Comparison of ENCODE assay signal across 1 cellular context in genomic region chr15:82122754-82123400, GRCh38.
TF ChIP-seq lines count a peak whose summit lies in the region.

No MANE protein-coding gene starts in this region.

TF ChIP-seq in HEK293, 187 proteins besides CTCF, POLR2A, EP300 and RAD21 (continued from another document):
- TF ChIP-seq, protein P1, sequence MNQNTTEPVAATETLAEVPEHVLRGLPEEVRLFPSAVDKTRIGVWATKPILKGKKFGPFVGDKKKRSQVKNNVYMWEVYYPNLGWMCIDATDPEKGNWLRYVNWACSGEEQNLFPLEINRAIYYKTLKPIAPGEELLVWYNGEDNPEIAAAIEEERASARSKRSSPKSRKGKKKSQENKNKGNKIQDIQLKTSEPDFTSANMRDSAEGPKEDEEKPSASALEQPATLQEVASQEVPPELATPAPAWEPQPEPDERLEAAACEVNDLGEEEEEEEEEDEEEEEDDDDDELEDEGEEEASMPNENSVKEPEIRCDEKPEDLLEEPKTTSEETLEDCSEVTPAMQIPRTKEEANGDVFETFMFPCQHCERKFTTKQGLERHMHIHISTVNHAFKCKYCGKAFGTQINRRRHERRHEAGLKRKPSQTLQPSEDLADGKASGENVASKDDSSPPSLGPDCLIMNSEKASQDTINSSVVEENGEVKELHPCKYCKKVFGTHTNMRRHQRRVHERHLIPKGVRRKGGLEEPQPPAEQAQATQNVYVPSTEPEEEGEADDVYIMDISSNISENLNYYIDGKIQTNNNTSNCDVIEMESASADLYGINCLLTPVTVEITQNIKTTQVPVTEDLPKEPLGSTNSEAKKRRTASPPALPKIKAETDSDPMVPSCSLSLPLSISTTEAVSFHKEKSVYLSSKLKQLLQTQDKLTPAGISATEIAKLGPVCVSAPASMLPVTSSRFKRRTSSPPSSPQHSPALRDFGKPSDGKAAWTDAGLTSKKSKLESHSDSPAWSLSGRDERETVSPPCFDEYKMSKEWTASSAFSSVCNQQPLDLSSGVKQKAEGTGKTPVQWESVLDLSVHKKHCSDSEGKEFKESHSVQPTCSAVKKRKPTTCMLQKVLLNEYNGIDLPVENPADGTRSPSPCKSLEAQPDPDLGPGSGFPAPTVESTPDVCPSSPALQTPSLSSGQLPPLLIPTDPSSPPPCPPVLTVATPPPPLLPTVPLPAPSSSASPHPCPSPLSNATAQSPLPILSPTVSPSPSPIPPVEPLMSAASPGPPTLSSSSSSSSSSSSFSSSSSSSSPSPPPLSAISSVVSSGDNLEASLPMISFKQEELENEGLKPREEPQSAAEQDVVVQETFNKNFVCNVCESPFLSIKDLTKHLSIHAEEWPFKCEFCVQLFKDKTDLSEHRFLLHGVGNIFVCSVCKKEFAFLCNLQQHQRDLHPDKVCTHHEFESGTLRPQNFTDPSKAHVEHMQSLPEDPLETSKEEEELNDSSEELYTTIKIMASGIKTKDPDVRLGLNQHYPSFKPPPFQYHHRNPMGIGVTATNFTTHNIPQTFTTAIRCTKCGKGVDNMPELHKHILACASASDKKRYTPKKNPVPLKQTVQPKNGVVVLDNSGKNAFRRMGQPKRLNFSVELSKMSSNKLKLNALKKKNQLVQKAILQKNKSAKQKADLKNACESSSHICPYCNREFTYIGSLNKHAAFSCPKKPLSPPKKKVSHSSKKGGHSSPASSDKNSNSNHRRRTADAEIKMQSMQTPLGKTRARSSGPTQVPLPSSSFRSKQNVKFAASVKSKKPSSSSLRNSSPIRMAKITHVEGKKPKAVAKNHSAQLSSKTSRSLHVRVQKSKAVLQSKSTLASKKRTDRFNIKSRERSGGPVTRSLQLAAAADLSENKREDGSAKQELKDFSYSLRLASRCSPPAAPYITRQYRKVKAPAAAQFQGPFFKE (tag by site-specific recombination; IDR thresholded peaks at IDR 0.05; ENCODE audit: borderline replicate concordance), result no peak
- TF ChIP-seq BCL11B (tag by site-specific recombination; IDR thresholded peaks at IDR 0.05; ENCODE audit: low read depth), result no peak
- TF ChIP-seq ZNF473 (tag by site-specific recombination; IDR thresholded peaks at IDR 0.05), result no peak
- TF ChIP-seq ZNF777 (tag by site-specific recombination; IDR thresholded peaks at IDR 0.05; ENCODE audit: borderline replicate concordance), result no peak
- no peak for TF ChIP-seq ZNF596 (tag by site-specific recombination; IDR thresholded peaks at IDR 0.05)
